25 cellular contexts compared by ENCODE assay signal in the genomic region with DNA sequence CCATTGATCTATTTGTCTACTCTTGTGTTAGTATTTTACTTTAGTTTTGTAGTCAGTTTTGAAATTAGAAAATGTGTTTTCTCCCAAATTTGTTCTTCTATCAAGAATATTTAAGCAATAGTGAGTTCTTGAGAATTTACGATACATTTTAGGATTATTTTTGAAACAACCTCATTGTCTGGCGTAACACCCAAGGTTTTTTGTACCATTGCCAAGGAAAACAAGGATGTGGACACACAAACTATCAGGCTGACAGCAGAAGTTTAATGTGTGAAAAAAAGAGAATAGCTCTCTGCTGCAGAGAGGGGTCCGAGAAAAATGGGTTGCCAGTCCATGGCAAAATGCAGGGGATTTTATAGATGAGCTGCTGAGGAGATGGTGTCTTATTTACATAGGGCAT.
"Had no signal": no experiment of that assay in that cellular context is flagged by ENCODE, and none has a peak within 500 bp of the region (broad histone marks: within the 10 kb centered on the region; RNA-seq: fewer than 3 reads in every experiment).

No MANE protein-coding gene starts in this region.

- H3K36me3 Mint-ChIP-seq: naive B cell; neural progenitor cell; stimulated activated memory B cell treated with anti-CD40 and anti-IgM and Interleukin-4, amounts not matched to agents 10 μg/mL and 1 μg/mL and 100 μg/mL, for 72 hours had no signal

- H3K4me3 Mint-ChIP-seq: activated naive CD4-positive, alpha-beta T cell treated with anti-CD3 and anti-CD28 coated beads for 36 hours; naive B cell; neural progenitor cell; stimulated activated memory B cell treated with anti-CD40 and anti-IgM and Interleukin-4, amounts not matched to agents 10 μg/mL and 1 μg/mL and 100 μg/mL, for 72 hours had no signal

- H3K4me1 Mint-ChIP-seq: naive B cell; stimulated activated memory B cell treated with anti-CD40 and anti-IgM and Interleukin-4, amounts not matched to agents 10 μg/mL and 1 μg/mL and 100 μg/mL, for 72 hours had no signal

- H3K4me1 ChIP-seq: lower lobe of right lung, neural progenitor cell, sigmoid colon, stomach, suprapubic skin, tibial nerve had no signal

- H3K27ac ChIP-seq: lower lobe of right lung, neural progenitor cell, sigmoid colon, stomach, suprapubic skin, tibial nerve had no signal

- H3K9ac ChIP-seq: neural progenitor cell had no signal

- DNase-seq: activated CD4-positive, alpha-beta T cell treated with anti-CD3 and anti-CD28 coated beads for 4 hours; activated CD4-positive, alpha-beta T cell treated with anti-CD3 and anti-CD28 coated beads, Interleukin-2, amount 50 U/mL, for 48 hours; activated CD4-positive, CD25-positive, alpha-beta regulatory T cell; activated naive CD4-positive, alpha-beta T cell treated with anti-CD3 and anti-CD28 coated beads for 36 hours; activated T-cell treated with anti-CD3 and anti-CD28 coated beads, Interleukin-2, amount 50 U/mL, for 48 hours; amygdala; caudate nucleus; dermis blood vessel endothelial cell; effector CD8-positive, alpha-beta T cell; erythroblast; foreskin melanocyte; kidney; lower lobe of right lung; mesendoderm; naive B cell; retina; sigmoid colon; stimulated activated CD4-positive, alpha-beta T cell treated with anti-CD3 and anti-CD28 coated beads, Interleukin-15, amount 100 ng/mL, for 24 hours; stomach had no signal

- H2AFZ ChIP-seq: neural progenitor cell had no signal

- ATAC-seq: left lobe of liver; lower lobe of right lung; stimulated activated memory B cell treated with anti-CD40 and anti-IgM and Interleukin-4, amounts not matched to agents 10 μg/mL and 1 μg/mL and 100 μg/mL, for 72 hours had no signal

- H3K27me3 ChIP-seq: neural progenitor cell, sigmoid colon, stomach, suprapubic skin, tibial nerve had no signal

- H3K4me3 ChIP-seq: lower lobe of right lung, neural progenitor cell, sigmoid colon, smooth muscle cell, stomach, suprapubic skin, tibial nerve had no signal

- H3K4me2 ChIP-seq: neural progenitor cell, smooth muscle cell had no signal

- H3K27me3 Mint-ChIP-seq: naive B cell; stimulated activated memory B cell treated with anti-CD40 and anti-IgM and Interleukin-4, amounts not matched to agents 10 μg/mL and 1 μg/mL and 100 μg/mL, for 72 hours had no signal

- H3K27ac Mint-ChIP-seq: activated naive CD4-positive, alpha-beta T cell treated with anti-CD3 and anti-CD28 coated beads for 36 hours; naive B cell; neural progenitor cell; stimulated activated memory B cell treated with anti-CD40 and anti-IgM and Interleukin-4, amounts not matched to agents 10 μg/mL and 1 μg/mL and 100 μg/mL, for 72 hours had no signal

- H3K9me3 ChIP-seq: lower lobe of right lung, sigmoid colon, suprapubic skin had no signal

- H3K36me3 ChIP-seq: lower lobe of right lung, neural progenitor cell, sigmoid colon, stomach, suprapubic skin, tibial nerve had no signal
